In the genomic region with DNA sequence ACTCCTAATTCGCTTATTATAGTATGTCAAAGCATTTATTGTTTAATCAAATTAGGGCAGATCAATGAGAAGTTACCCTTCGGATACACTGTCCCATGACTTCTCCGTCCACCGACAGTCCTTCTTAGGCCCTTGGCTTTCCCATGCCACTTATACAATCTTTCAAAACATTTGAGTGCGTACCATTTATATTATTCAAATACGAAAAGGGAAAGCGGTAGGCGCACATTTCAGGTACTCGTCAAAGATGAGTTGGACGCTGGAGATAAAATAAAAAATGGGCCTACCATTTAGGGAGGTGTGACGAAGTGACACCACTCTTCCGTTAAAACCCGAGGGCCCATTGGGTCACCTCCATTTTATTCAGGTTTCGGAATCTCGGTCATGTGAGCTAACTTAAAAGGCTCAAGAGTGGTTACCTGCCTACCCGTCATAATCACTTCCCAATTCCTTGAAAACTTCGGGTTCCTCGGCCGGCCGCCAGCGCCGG, we compare ENCODE assay signal across 8 cellular contexts. TPM values are rescaled to one million over a fixed set of nuclear protein-coding genes. Genes with fewer than 3 reads are reported as not detected.
DNase-seq lines count a peak whose midpoint lies in the region; ATAC-seq and TF ChIP-seq lines count a peak whose summit lies in the region.

No MANE protein-coding gene starts in this region.

- no peak for DNase-seq in activated naive CD4-positive, alpha-beta T cell treated with anti-CD3 and anti-CD28 coated beads, Interleukin-2, amount 10 ng/mL, durations not matched to agents 7 days and 5 days
- DNase-seq in activated naive CD4-positive, alpha-beta T cell (lab: John Stamatoyannopoulos, UW), result no peak
- no peak for DNase-seq in mammary epithelial cell
- no peak for DNase-seq in EL
- no peak for DNase-seq in NCI-H526 treated with DMSO at 0.1 percent for 48 hours (lab: John Stamatoyannopoulos, UW)

- peak overlapping the region; percentile 100 for H3K27ac Mint-ChIP-seq in activated naive CD4-positive, alpha-beta T cell treated with anti-CD3 and anti-CD28 coated beads, Interleukin-2, amount 10 ng/mL, durations not matched to agents 7 days and 5 days

- H3K27me3 ChIP-seq in mammary epithelial cell (ENCODE audit: insufficient read depth, low read length), result no peaks in the 10 kb centered on the region

- H3K4me1 ChIP-seq in mammary epithelial cell (ENCODE audit: insufficient read depth, low read length), result peaks cover 5% of the 10 kb centered on the region
- no peaks in the 10 kb centered on the region for H3K4me1 ChIP-seq in mesodermal cell (ENCODE audit: control insufficient read depth, insufficient read depth, low read length, poor library complexity, severe bottlenecking)

- BruUV-seq in mammary epithelial cell (replicated peaks; lab: Mats Ljungman, UMichigan), result TSS peak; percentile 92

- H3K9ac ChIP-seq in mammary epithelial cell (ENCODE audit: insufficient read depth, low read length), result peak overlapping the region; percentile 93

- intact Hi-C loops in mammary epithelial cell (cut with micrococcal nuclease), result loop anchor here (1.0 kb wide), 1 partner anchor 33 kb away; the partner anchor contains the start of gene SNX3

- peaks cover 26% of the 10 kb centered on the region for H3K4me1 Mint-ChIP-seq in activated naive CD4-positive, alpha-beta T cell treated with anti-CD3 and anti-CD28 coated beads, Interleukin-2, amount 10 ng/mL, durations not matched to agents 7 days and 5 days

- no peak for TF ChIP-seq CTCF in mammary epithelial cell (conservative IDR thresholded peaks at IDR 0.05 in 1 of 2, IDR thresholded peaks at IDR 0.05 in 1 of 2; ENCODE audit: extremely low read depth in 1 of 2, insufficient read depth in 1 of 2, low read depth in 1 of 2, low read length in 2 of 2)

- H3K27ac ChIP-seq in mammary epithelial cell (ENCODE audit: insufficient read depth, low read depth, low read length), result peak overlapping the region; percentile 89
- H3K27ac ChIP-seq in mesodermal cell (ENCODE audit: low read depth, low read length, severe bottlenecking), result peak overlapping the region; percentile 95

- peaks cover 4% of the 10 kb centered on the region for H3K27me3 Mint-ChIP-seq in activated naive CD4-positive, alpha-beta T cell treated with anti-CD3 and anti-CD28 coated beads, Interleukin-2, amount 10 ng/mL, durations not matched to agents 7 days and 5 days

- peaks cover 15% of the 10 kb centered on the region for H3K79me2 ChIP-seq in mammary epithelial cell (ENCODE audit: insufficient read depth, low read length)

- peak overlapping the region; percentile 97 for H3K4me2 ChIP-seq in mammary epithelial cell (ENCODE audit: insufficient read depth, low read depth, low read length)

- CTCF ChIA-PET in activated naive CD4-positive, alpha-beta T cell treated with anti-CD3 and anti-CD28 coated beads, Interleukin-2, amount 10 ng/mL, durations not matched to agents 7 days and 5 days (lab: Charles Lee), result no interaction called here
- CTCF ChIA-PET in mammary epithelial cell (lab: Charles Lee; ENCODE audit: low non-redundant PET), result interaction anchor here (0.7 kb wide), 2 partner anchors 33 to 96 kb away, joined by 3 to 4 read pairs; no protein-coding TSS in a partner anchor

- WGBS in mammary epithelial cell (ENCODE audit: low coverage, missing lambda C conversion rate), result 38% methylated on average over 12 of the region's 22 CpGs
- WGBS in mesodermal cell (ENCODE audit: insufficient coverage in 2 of 2), 2 experiments, result 33 to 35% methylated on average over 11 to 19 of the region's 22 CpGs

- no peaks in the 10 kb centered on the region for H3K36me3 ChIP-seq in mammary epithelial cell (ENCODE audit: insufficient read depth, low read length)
- no peaks in the 10 kb centered on the region for H3K36me3 ChIP-seq in mesodermal cell (ENCODE audit: control insufficient read depth, insufficient read depth, low read length)

- H3K4me3 ChIP-seq in mammary epithelial cell (replicated peaks in 1 of 3; ENCODE audit: insufficient read depth in 1 of 3, low read depth in 2 of 3, low read length in 3 of 3) (peak overlapping the region; percentile 62 to 97 (median 92)), mesodermal cell (ENCODE audit: extremely low read depth, insufficient read depth, low read length, poor library complexity, severe bottlenecking) (peak overlapping the region; percentile 71)

- peak overlapping the region; percentile 97 for H3K4me3 Mint-ChIP-seq in activated naive CD4-positive, alpha-beta T cell treated with anti-CD3 and anti-CD28 coated beads, Interleukin-2, amount 10 ng/mL, durations not matched to agents 7 days and 5 days

- H3K9me3 ChIP-seq in mammary epithelial cell (replicated peaks; ENCODE audit: insufficient read depth, low read length), result no peaks in the 10 kb centered on the region
- no peaks in the 10 kb centered on the region for H3K9me3 ChIP-seq in mesodermal cell (ENCODE audit: control insufficient read depth, low read length)

- no peaks in the 10 kb centered on the region for H3K9me3 Mint-ChIP-seq in activated naive CD4-positive, alpha-beta T cell treated with anti-CD3 and anti-CD28 coated beads, Interleukin-2, amount 10 ng/mL, durations not matched to agents 7 days and 5 days

- in situ Hi-C loops in mammary epithelial cell (cut with MboI; ENCODE audit: low sequenced_read_pairs in 2 of 2), result no loop called here

- dilution Hi-C loops in mammary epithelial cell (cut with HindIII; ENCODE audit: low sequenced_read_pairs), result no loop called here

- H2AFZ ChIP-seq in mammary epithelial cell (ENCODE audit: low read depth, low read length), result peak overlapping the region; percentile 100

- ATAC-seq in HG03520 (IDR thresholded peaks at IDR 0.05; ENCODE audit: unreplicated experiment), result peak; percentile 20
- no peak for ATAC-seq in HG03565 (IDR thresholded peaks at IDR 0.05; ENCODE audit: unreplicated experiment)

- no peaks in the 10 kb centered on the region for H4K20me1 ChIP-seq in mammary epithelial cell (ENCODE audit: insufficient read depth, low read length)

- H3K36me3 Mint-ChIP-seq in activated naive CD4-positive, alpha-beta T cell treated with anti-CD3 and anti-CD28 coated beads, Interleukin-2, amount 10 ng/mL, durations not matched to agents 7 days and 5 days, result peaks cover 5% of the 10 kb centered on the region

RNA-seq across cellular contexts. Expression of gene AFG1L, which starts 0.5 kb away (rescaled TPM):
- 1 to 10 TPM; 5.0 to 8.7 TPM for total RNA-seq in mammary epithelial cell
- 1.5 TPM for polyA plus RNA-seq in mammary epithelial cell
- polyA minus RNA-seq in mammary epithelial cell, result 7.6 TPM
- 7.0 TPM for polyA plus RNA-seq in mesodermal cell (2013, experiment 1 of 2)
- polyA plus RNA-seq in mesodermal cell (2013, experiment 2 of 2), result 5.1 TPM

RNA-seq across cellular contexts. Expression of gene SNX3, which starts 33.5 kb away (rescaled TPM):
- 100 to 1,000 TPM; 143 to 147 TPM for total RNA-seq in mammary epithelial cell
- 146 TPM for polyA plus RNA-seq in mammary epithelial cell
- polyA minus RNA-seq in mammary epithelial cell, result 137 TPM
- polyA plus RNA-seq in mesodermal cell (2013, experiment 1 of 2), result 271 TPM
- polyA plus RNA-seq in mesodermal cell (2013, experiment 2 of 2), result 308 TPM
